In the genomic region with DNA sequence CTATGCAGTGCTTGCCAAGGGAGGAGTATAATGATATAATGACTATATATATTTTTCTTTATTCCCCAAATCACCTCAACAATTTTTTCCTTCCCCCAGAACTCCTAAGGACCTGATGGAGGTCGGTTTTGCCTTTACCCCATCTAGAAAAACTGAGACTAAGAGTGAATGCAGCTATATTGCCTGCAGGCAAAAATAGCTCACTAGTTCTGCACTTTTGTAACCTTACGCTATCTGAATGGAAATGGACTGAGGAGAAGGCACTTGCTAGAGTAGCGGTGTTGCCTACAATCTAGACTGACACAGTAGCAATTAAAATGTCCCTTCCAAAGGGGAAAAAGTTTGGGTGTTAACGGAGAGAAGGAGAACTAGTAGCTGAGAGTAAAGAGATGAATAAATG, we compare ENCODE assay signal across 31 cellular contexts.
DNase-seq lines count a peak whose midpoint lies in the region; ATAC-seq and TF ChIP-seq lines count a peak whose summit lies in the region.
"Had no signal": no experiment of that assay in that cellular context is flagged by ENCODE, and none has a peak within 500 bp of the region (broad histone marks: within the 10 kb centered on the region; RNA-seq: fewer than 3 reads in every experiment).

No MANE protein-coding gene starts in this region.

- H2BK120ac ChIP-seq in trophoblast cell (ENCODE audit: insufficient read depth, low read length, poor library complexity) = no peak overlapping the region

- intact Hi-C loops in left cardiac atrium (cut with DNase I) = no loop called here

- DNase-seq in cardiac muscle cell (ENCODE audit: low read depth in 1 of 2, low spot score in 1 of 2) (no peak), left cardiac atrium (no peak), DMS79 (lab: John Stamatoyannopoulos, UW) (peak; percentile 53), DMS79 treated with DMSO at 0.1 percent for 48 hours (lab: John Stamatoyannopoulos, UW) (peak; percentile 50), trophoblast cell (peak; percentile 57 to 89)
- no peak for DNase-seq in activated naive CD4-positive, alpha-beta T cell treated with anti-CD3 and anti-CD28 coated beads, Interleukin-2, amount 50 U/mL, for 16 hours
- DNase-seq: 8988T; ACHN; AML-193; BE2C; C1 segment of cervical spinal cord; Caco-2; Calu3; CD4-positive, alpha-beta memory T cell; CD4-positive, alpha-beta T cell; CD4-positive, CD25-positive, alpha-beta regulatory T cell; CD8-positive, alpha-beta memory T cell; CD8-positive, alpha-beta T cell; COR-L47; DMS 273 treated with DMSO at 0.1 percent for 48 hours; DMS153; DMS53; DND-41; EL had no signal

- no peak overlapping the region for H3K4me2 ChIP-seq in trophoblast cell (ENCODE audit: low read length)
- H3K4me2 ChIP-seq: A549; BLaER1; BLaER1 treated with 17β-estradiol and CSF1 and Interleukin-3, amounts not matched to agents 10 nM and 100 nM had no signal

- H4K12ac ChIP-seq in trophoblast cell (ENCODE audit: low read depth, low read length) = no peak overlapping the region

- H3K27ac ChIP-seq in cardiac muscle cell = peak overlapping the region; percentile 11
- H3K27ac ChIP-seq in trophoblast cell (ENCODE audit: low read depth, low read length) = no peak overlapping the region
- H3K27ac ChIP-seq: 22Rv1; A549; BLaER1; BLaER1 treated with 17β-estradiol and CSF1 and Interleukin-3, amounts not matched to agents 10 nM and 100 nM; C4-2B had no signal

- no peak overlapping the region for H3K9ac ChIP-seq in trophoblast cell (ENCODE audit: low read length)
- H3K9ac ChIP-seq: BLaER1; BLaER1 treated with 17β-estradiol and CSF1 and Interleukin-3, amounts not matched to agents 10 nM and 100 nM had no signal

- H3K4me1 ChIP-seq in cardiac muscle cell (ENCODE audit: low read depth) (peaks cover 44% of the 10 kb centered on the region), trophoblast cell (ENCODE audit: control insufficient read depth in 1 of 2, insufficient read depth in 2 of 2, low read length in 2 of 2) (peaks cover 18 to 33% of the 10 kb centered on the region in 2 experiments)
- H3K4me1 ChIP-seq: A549; BE2C; BLaER1 treated with 17β-estradiol and CSF1 and Interleukin-3, amounts not matched to agents 10 nM and 100 nM had no signal

- WGBS in trophoblast cell (ENCODE audit: extremely low coverage, insufficient coverage, insufficient read length) = no CpG with 5 or more reads among the region's 4 CpGs

- no peaks in the 10 kb centered on the region for H3K36me3 ChIP-seq in cardiac muscle cell
- no peaks in the 10 kb centered on the region for H3K36me3 ChIP-seq in trophoblast cell (ENCODE audit: control insufficient read depth in 1 of 2, insufficient read depth in 2 of 2, low read length in 2 of 2)
- H3K36me3 ChIP-seq: BE2C; BLaER1; BLaER1 treated with 17β-estradiol and CSF1 and Interleukin-3, amounts not matched to agents 10 nM and 100 nM had no signal

- H2AK5ac ChIP-seq in trophoblast cell (ENCODE audit: low read length) = no peak overlapping the region

- no peaks in the 10 kb centered on the region for H3K79me2 ChIP-seq in trophoblast cell (ENCODE audit: control insufficient read depth, insufficient read depth, low read length, poor library complexity)

- H3K9me3 ChIP-seq in cardiac muscle cell (ENCODE audit: low read depth) (no peaks in the 10 kb centered on the region), trophoblast cell (ENCODE audit: insufficient read depth, low read depth, low read length) (no peaks in the 10 kb centered on the region)
- H3K9me3 ChIP-seq: A549, BE2C, BLaER1 had no signal

- H3K4ac ChIP-seq in trophoblast cell (ENCODE audit: low read depth, low read length) = no peak overlapping the region

- H2BK12ac ChIP-seq in trophoblast cell (ENCODE audit: low read length) = peak overlapping the region; percentile 89

- no peak overlapping the region for H3K4me3 ChIP-seq in cardiac muscle cell
- no peak overlapping the region for H3K4me3 ChIP-seq in trophoblast cell (ENCODE audit: low read depth, low read length)
- H3K4me3 ChIP-seq: A549; BLaER1; BLaER1 treated with 17β-estradiol and CSF1 and Interleukin-3, amounts not matched to agents 10 nM and 100 nM had no signal

- ATAC-seq in left cardiac atrium = no peak
- no peak for ATAC-seq in GM19328 (IDR thresholded peaks at IDR 0.05; ENCODE audit: unreplicated experiment)
- no peak for ATAC-seq in HG02798 (IDR thresholded peaks at IDR 0.05; ENCODE audit: poor library complexity, unreplicated experiment)
- ATAC-seq: A549; CD8-positive, alpha-beta T cell had no signal

- H3K27me3 ChIP-seq in cardiac muscle cell (no peaks in the 10 kb centered on the region), trophoblast cell (ENCODE audit: insufficient read depth, low read length) (no peaks in the 10 kb centered on the region)
- H3K27me3 ChIP-seq: BE2C; BLaER1; BLaER1 treated with 17β-estradiol and CSF1 and Interleukin-3, amounts not matched to agents 10 nM and 100 nM had no signal

- H2BK5ac ChIP-seq in trophoblast cell (ENCODE audit: low read depth, low read length, poor library complexity) = peak overlapping the region; percentile 32

- no peak for TF ChIP-seq CTCF in cardiac muscle cell (IDR thresholded peaks at IDR 0.05; ENCODE audit: low read depth, low read length)

- H3K79me1 ChIP-seq in trophoblast cell (ENCODE audit: low read length) = peaks cover 4% of the 10 kb centered on the region

- H3K14ac ChIP-seq in trophoblast cell (ENCODE audit: low read length) = no peak overlapping the region

- no peak overlapping the region for H4K91ac ChIP-seq in trophoblast cell (ENCODE audit: low read depth, low read length)

- no peak overlapping the region for H4K8ac ChIP-seq in trophoblast cell (ENCODE audit: low read depth, low read length)

- H2AFZ ChIP-seq in trophoblast cell (ENCODE audit: insufficient read depth, low read length, poor library complexity) = no peak overlapping the region

- H3K18ac ChIP-seq in trophoblast cell (ENCODE audit: low read length) = no peak overlapping the region

- H3K23ac ChIP-seq in trophoblast cell (ENCODE audit: low read length) = no peak overlapping the region

Comparison
In these comparisons a context has a peak if more than half of its experiments do, and no peak if none do; other contexts are left out.
1. DNase-seq: peak in DMS79 (single experiment), DMS79 treated with DMSO at 0.1 percent for 48 hours (single experiment) and trophoblast cell (2 of 2); none in cardiac muscle cell (0 of 2), left cardiac atrium (single experiment) and activated naive CD4-positive, alpha-beta T cell treated with anti-CD3 and anti-CD28 coated beads, Interleukin-2, amount 50 U/mL, for 16 hours (single experiment).